8 cellular contexts compared by ENCODE assay signal in genomic region chr19:46513461-46514236, GRCh38. TPM values are rescaled to one million over a fixed set of nuclear protein-coding genes. Genes with fewer than 3 reads are reported as not detected.
DNase-seq lines count a peak whose midpoint lies in the region; ATAC-seq and TF ChIP-seq lines count a peak whose summit lies in the region.

No MANE protein-coding gene starts in this region.

- no peak overlapping the region for H3K4me3 ChIP-seq in AG04450 (ENCODE audit: low read depth, low read length)
- no peak overlapping the region for H3K4me3 ChIP-seq in effector memory CD4-positive, alpha-beta T cell (ENCODE audit: insufficient read depth, low read depth, low read length, poor library complexity, severe bottlenecking)

- H3K9me3 ChIP-seq in AG04450 (ENCODE audit: control insufficient read depth, insufficient read depth, low read length) = peaks cover 2% of the 10 kb centered on the region; the same call in 1 of the 2 replicates
- H3K9me3 ChIP-seq in effector memory CD4-positive, alpha-beta T cell (ENCODE audit: control insufficient read depth, low read length) = no peaks in the 10 kb centered on the region

- H3K4me1 ChIP-seq in effector memory CD4-positive, alpha-beta T cell (ENCODE audit: control insufficient read depth, insufficient read depth, low read length, poor library complexity, severe bottlenecking) = peaks cover 5% of the 10 kb centered on the region

- no peak overlapping the region for H3K27ac Mint-ChIP-seq in activated CD8-positive, alpha-beta T cell treated with anti-CD3 and anti-CD28 coated beads, Interleukin-2, amount 10 ng/mL, durations not matched to agents 7 days and 5 days
- H3K27ac Mint-ChIP-seq in mesothelial cell of epicardium = no peak overlapping the region

- TF ChIP-seq CTCF in AG04450 (IDR thresholded peaks at IDR 0.05; ENCODE audit: low read depth, low read length) = peak; percentile 70
- TF ChIP-seq CTCF in GM20000 (IDR thresholded peaks at IDR 0.05; ENCODE audit: extremely low read depth, missing control alignments) = peak; percentile 87
- TF ChIP-seq CTCF in mesothelial cell of epicardium (IDR thresholded peaks at IDR 0.05; ENCODE audit: unreplicated experiment) = peak; percentile 97

- CTCF ChIA-PET in AG04450 (lab: Charles Lee) = interaction anchor here (0.5 to 3.9 kb wide), 6 partner anchors 23 to 233 kb away, joined by 3 to 34 read pairs (median 4); no protein-coding TSS in a partner anchor
- CTCF ChIA-PET in activated CD8-positive, alpha-beta T cell treated with anti-CD3 and anti-CD28 coated beads, Interleukin-2, amount 10 ng/mL, durations not matched to agents 7 days and 5 days (lab: Charles Lee) = interaction anchor here (0.6 to 19.9 kb wide), 21 partner anchors 9 to 435 kb away, joined by 3 to 406 read pairs (median 4); no protein-coding TSS in a partner anchor

- H3K9me3 Mint-ChIP-seq in activated CD8-positive, alpha-beta T cell treated with anti-CD3 and anti-CD28 coated beads, Interleukin-2, amount 10 ng/mL, durations not matched to agents 7 days and 5 days (ENCODE audit: insufficient read depth) = no peaks in the 10 kb centered on the region
- peaks cover 10% of the 10 kb centered on the region for H3K9me3 Mint-ChIP-seq in mesothelial cell of epicardium

- H3K27me3 ChIP-seq in AG04450 (ENCODE audit: control insufficient read depth, insufficient read depth, low read length) = peaks cover 5% of the 10 kb centered on the region
- H3K27me3 ChIP-seq in effector memory CD4-positive, alpha-beta T cell (replicated peaks; ENCODE audit: control insufficient read depth, insufficient read depth, low read length, poor library complexity, severe bottlenecking) = no peaks in the 10 kb centered on the region

- H3K27ac ChIP-seq in AG04450 (ENCODE audit: low read depth, low read length) = no peak overlapping the region
- H3K27ac ChIP-seq in effector memory CD4-positive, alpha-beta T cell (ENCODE audit: insufficient read depth, low read length, poor library complexity, severe bottlenecking) = no peak overlapping the region

- H3K4me1 Mint-ChIP-seq in activated CD8-positive, alpha-beta T cell treated with anti-CD3 and anti-CD28 coated beads, Interleukin-2, amount 10 ng/mL, durations not matched to agents 7 days and 5 days (ENCODE audit: low read depth) = peaks cover 20% of the 10 kb centered on the region
- peaks cover 1% of the 10 kb centered on the region for H3K4me1 Mint-ChIP-seq in mesothelial cell of epicardium

- no peak overlapping the region for H3K4me3 Mint-ChIP-seq in activated CD8-positive, alpha-beta T cell treated with anti-CD3 and anti-CD28 coated beads, Interleukin-2, amount 10 ng/mL, durations not matched to agents 7 days and 5 days
- H3K4me3 Mint-ChIP-seq in mesothelial cell of epicardium = no peak overlapping the region

- no peaks in the 10 kb centered on the region for H3K36me3 Mint-ChIP-seq in activated CD8-positive, alpha-beta T cell treated with anti-CD3 and anti-CD28 coated beads, Interleukin-2, amount 10 ng/mL, durations not matched to agents 7 days and 5 days (ENCODE audit: low read depth)
- H3K36me3 Mint-ChIP-seq in mesothelial cell of epicardium = no peaks in the 10 kb centered on the region

- H3K27me3 Mint-ChIP-seq in activated CD8-positive, alpha-beta T cell treated with anti-CD3 and anti-CD28 coated beads, Interleukin-2, amount 10 ng/mL, durations not matched to agents 7 days and 5 days (ENCODE audit: low read depth) = peaks cover 14% of the 10 kb centered on the region
- H3K27me3 Mint-ChIP-seq in mesothelial cell of epicardium (ENCODE audit: low read depth) = peaks cover 2% of the 10 kb centered on the region

- POLR2A ChIA-PET in AG04450 (lab: Yijun Ruan, JAX) = no interaction called here
- POLR2A ChIA-PET in activated CD8-positive, alpha-beta T cell treated with anti-CD3 and anti-CD28 coated beads, Interleukin-2, amount 10 ng/mL, durations not matched to agents 7 days and 5 days (lab: Charles Lee) = interaction anchor here (0.7 kb wide), 1 partner anchor 477 kb away, joined by 3 read pairs; no protein-coding TSS in a partner anchor

- peak; percentile 89 for ATAC-seq in activated CD8-positive, alpha-beta T cell treated with anti-CD3 and anti-CD28 coated beads, Interleukin-2, amount 10 ng/mL, durations not matched to agents 7 days and 5 days
- no peak for ATAC-seq in GM21717 (IDR thresholded peaks at IDR 0.05; ENCODE audit: unreplicated experiment)

- DNase-seq in AG04450 (ENCODE audit: low read depth, low spot score) = no peak
- DNase-seq in GM20000 (ENCODE audit: low spot score) = peak; percentile 83
- peak; percentile 72 for DNase-seq in NCI-H69 (lab: John Stamatoyannopoulos, UW)
- DNase-seq in activated CD8-positive, alpha-beta T cell treated with anti-CD3 and anti-CD28 coated beads, Interleukin-2, amount 10 ng/mL, durations not matched to agents 7 days and 5 days = peak; percentile 86
- peak in 2 of 3 donors; percentile 40 to 48 for DNase-seq in effector memory CD4-positive, alpha-beta T cell
- peak; percentile 86 to 94 for DNase-seq in mesothelial cell of epicardium (ENCODE audit: low spot score in 2 of 2, unreplicated experiment in 2 of 2)
- DNase-seq in stimulated activated CD8-positive, alpha-beta memory T cell treated with anti-CD3 and anti-CD28 coated beads, Interleukin-2, amount 100 ng/mL, for 48 hours (ENCODE audit: low read depth in 2 of 2) = peak; percentile 79 to 82

- H3K36me3 ChIP-seq in effector memory CD4-positive, alpha-beta T cell (ENCODE audit: control insufficient read depth, insufficient read depth, low read length) = no peaks in the 10 kb centered on the region

RNA-seq across cellular contexts. Expression of gene PNMA8B, which starts 18.0 kb away (rescaled TPM):
- polyA plus RNA-seq in AG04450 (2011; rRNA removed) = 0.17 and 0.24 TPM in 2 replicates
- polyA minus RNA-seq in AG04450 (2011; rRNA and poly(A)+ RNA removed) = 0.26 and 0.37 TPM in 2 replicates
- under 1 TPM in 1 of 2 experiments, not detected in 1; 0.05 TPM for total RNA-seq in activated CD8-positive, alpha-beta T cell treated with anti-CD3 and anti-CD28 coated beads, Interleukin-2, amount 10 ng/mL, durations not matched to agents 7 days and 5 days
- 3.0 to 3.2 TPM (median 3.1 TPM) in 3 replicates for total RNA-seq in mesothelial cell of epicardium

RNA-seq across cellular contexts. Expression of gene PNMA8A, which starts 42.3 kb away (rescaled TPM):
- polyA plus RNA-seq in AG04450 (2011; rRNA removed) = 4.0 and 4.2 TPM in 2 replicates
- 1.9 and 2.7 TPM in 2 replicates for polyA minus RNA-seq in AG04450 (2011; rRNA and poly(A)+ RNA removed)
- not detected for total RNA-seq in activated CD8-positive, alpha-beta T cell treated with anti-CD3 and anti-CD28 coated beads, Interleukin-2, amount 10 ng/mL, durations not matched to agents 7 days and 5 days
- 25.8 to 27.4 TPM (median 25.9 TPM) in 3 replicates for total RNA-seq in mesothelial cell of epicardium

Comparison
In these comparisons a context has a peak if more than half of its experiments do, and no peak if none do; other contexts are left out.
1. RNA of gene PNMA8A, which starts 42.3 kb away (total RNA-seq): 25.8 to 27.4 TPM in mesothelial cell of epicardium; not detected in activated CD8-positive, alpha-beta T cell treated with anti-CD3 and anti-CD28 coated beads, Interleukin-2, amount 10 ng/mL, durations not matched to agents 7 days and 5 days; every median in the first group is over 10 times any median in the second.
2. Peak in every context shown above with its lines, with median percentiles within 50 percentile points of each other: CTCF ChIP-seq.